In the genomic region with DNA sequence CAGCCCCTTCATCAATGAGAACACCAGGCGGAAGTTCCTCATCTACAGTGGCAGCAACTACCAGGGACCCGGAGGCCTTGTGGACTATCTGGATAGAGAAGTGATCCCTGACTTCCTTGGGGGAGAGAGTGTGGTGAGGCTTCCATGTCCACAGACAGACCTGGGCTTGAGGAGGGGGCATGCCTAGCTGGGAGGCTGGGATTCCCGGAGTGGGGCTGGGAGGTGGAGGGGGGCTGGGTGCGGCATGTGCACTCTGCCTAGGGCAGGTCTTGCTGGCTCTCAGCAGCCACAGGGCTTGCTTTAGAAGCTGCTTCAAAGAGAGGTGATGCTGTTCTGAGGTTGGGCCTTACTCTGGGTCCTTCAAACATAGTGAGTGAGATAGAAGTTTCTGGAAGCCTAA, we compare ENCODE assay signal across 29 cellular contexts. TPM values are rescaled to one million over a fixed set of nuclear protein-coding genes. Genes with fewer than 3 reads are reported as not detected.
"Had no signal": no experiment of that assay in that cellular context is flagged by ENCODE, and none has a peak within 500 bp of the region (broad histone marks: within the 10 kb centered on the region; RNA-seq: fewer than 3 reads in every experiment).

No MANE protein-coding gene starts in this region.

- H3K27ac ChIP-seq: breast epithelium, colonic mucosa, left lung, right atrium auricular region, upper lobe of left lung, vagina had no signal

- H3K27me3 Mint-ChIP-seq: activated CD4-positive, alpha-beta memory T cell treated with anti-CD3 and anti-CD28 coated beads, Interleukin-2, amount 10 ng/mL, durations not matched to agents 7 days and 5 days had no signal

- H3K9me3 Mint-ChIP-seq: activated CD4-positive, alpha-beta memory T cell treated with anti-CD3 and anti-CD28 coated beads, Interleukin-2, amount 10 ng/mL, durations not matched to agents 7 days and 5 days; activated CD4-positive, alpha-beta T cell treated with anti-CD3 and anti-CD28 coated beads, Interleukin-2, amount 10 ng/mL, durations not matched to agents 7 days and 5 days; activated naive CD4-positive, alpha-beta T cell treated with anti-CD3 and anti-CD28 coated beads, Interleukin-2, amount 10 ng/mL, durations not matched to agents 7 days and 5 days; activated T-cell treated with anti-CD3 and anti-CD28 coated beads, Interleukin-2, amount 50 U/mL, for 24 hours; central memory CD8-positive, alpha-beta T cell; immature natural killer cell; natural killer cell treated with Interleukin-12 subunit alpha and Interleukin-12 subunit beta and Interleukin-15 and Interleukin-18, amount 100 ng/mL, for 72 hours; stimulated activated naive CD8-positive, alpha-beta T cell treated with anti-CD3 and anti-CD28 coated beads, Interleukin-15, Interleukin-2, amounts not matched to agents 100 ng/mL and 50 ng/mL, for 24 hours; T-helper 1 cell treated with Interleukin-12 subunit alpha and Interleukin-12 subunit beta and Interleukin-4 antibody, amounts not matched to agents 30 μg/mL and 1 μg/mL, for 36 hours had no signal

- H3K4me1 ChIP-seq: breast epithelium, colonic mucosa, left lung, upper lobe of left lung, vagina had no signal

- H3K9me3 ChIP-seq: breast epithelium, colonic mucosa, heart left ventricle, left lung, mucosa of descending colon, right atrium auricular region, upper lobe of left lung, vagina had no signal

- H3K4me1 Mint-ChIP-seq: activated CD4-positive, alpha-beta memory T cell treated with anti-CD3 and anti-CD28 coated beads, Interleukin-2, amount 10 ng/mL, durations not matched to agents 7 days and 5 days; activated CD4-positive, alpha-beta T cell treated with anti-CD3 and anti-CD28 coated beads, Interleukin-2, amount 10 ng/mL, durations not matched to agents 7 days and 5 days; activated naive CD4-positive, alpha-beta T cell treated with anti-CD3 and anti-CD28 coated beads, Interleukin-2, amount 10 ng/mL, durations not matched to agents 7 days and 5 days; central memory CD8-positive, alpha-beta T cell; immature natural killer cell had no signal

- DNase-seq: activated CD4-positive, alpha-beta memory T cell treated with anti-CD3 and anti-CD28 coated beads, Interleukin-2, amount 10 ng/mL, durations not matched to agents 7 days and 5 days; activated CD4-positive, alpha-beta T cell treated with anti-CD3 and anti-CD28 coated beads, Interleukin-2, amount 10 ng/mL, durations not matched to agents 7 days and 5 days; activated CD4-positive, CD25-positive, alpha-beta regulatory T cell treated with anti-CD3 and anti-CD28 coated beads, Interleukin-2, amount 50 U/mL, for 72 hours; activated CD8-positive, alpha-beta memory T cell treated with anti-CD3 and anti-CD28 coated beads, Interleukin-2, amount 50 U/mL, for 48 hours; activated gamma-delta T cell; activated naive CD4-positive, alpha-beta T cell treated with anti-CD3 and anti-CD28 coated beads, Interleukin-2, amount 10 ng/mL, durations not matched to agents 7 days and 5 days; activated T-cell treated with anti-CD3 and anti-CD28 coated beads, Interleukin-2, amount 50 U/mL, for 24 hours; amniotic stem cell; colonic mucosa; heart left ventricle; immature natural killer cell; mucosa of descending colon; stimulated activated CD4-positive, alpha-beta T cell treated with anti-CD3 and anti-CD28 coated beads, Interleukin-12 subunit alpha, Interleukin-12 subunit beta, amount 100 ng/mL, for 4 hours; stimulated activated CD4-positive, alpha-beta T cell treated with anti-CD3 and anti-CD28 coated beads, Interleukin-4, amount 100 ng/mL, for 1 hour; T-helper 9 cell; upper lobe of left lung had no signal

- H3K4me3 ChIP-seq: breast epithelium, colonic mucosa, heart left ventricle, left lung, mucosa of descending colon, right atrium auricular region, upper lobe of left lung, vagina had no signal

- ATAC-seq: heart left ventricle; left lung; mucosa of descending colon; natural killer cell treated with Interleukin-12 subunit alpha and Interleukin-12 subunit beta and Interleukin-15 and Interleukin-18, amount 100 ng/mL, for 72 hours had no signal

- H3K27me3 ChIP-seq: breast epithelium, colonic mucosa, heart left ventricle, right atrium auricular region, upper lobe of left lung, vagina had no signal

- H3K4me3 Mint-ChIP-seq: activated CD4-positive, alpha-beta memory T cell treated with anti-CD3 and anti-CD28 coated beads, Interleukin-2, amount 10 ng/mL, durations not matched to agents 7 days and 5 days; activated CD4-positive, alpha-beta T cell treated with anti-CD3 and anti-CD28 coated beads, Interleukin-2, amount 10 ng/mL, durations not matched to agents 7 days and 5 days; activated naive CD4-positive, alpha-beta T cell treated with anti-CD3 and anti-CD28 coated beads, Interleukin-2, amount 10 ng/mL, durations not matched to agents 7 days and 5 days; activated T-cell treated with anti-CD3 and anti-CD28 coated beads, Interleukin-2, amount 50 U/mL, for 24 hours; central memory CD8-positive, alpha-beta T cell; immature natural killer cell; natural killer cell treated with Interleukin-12 subunit alpha and Interleukin-12 subunit beta and Interleukin-15 and Interleukin-18, amount 100 ng/mL, for 72 hours; stimulated activated naive CD8-positive, alpha-beta T cell treated with anti-CD3 and anti-CD28 coated beads, Interleukin-15, Interleukin-2, amounts not matched to agents 100 ng/mL and 50 ng/mL, for 24 hours; T-helper 1 cell treated with Interleukin-12 subunit alpha and Interleukin-12 subunit beta and Interleukin-4 antibody, amounts not matched to agents 30 μg/mL and 1 μg/mL, for 36 hours had no signal

- H3K36me3 ChIP-seq: breast epithelium, colonic mucosa, left lung, right atrium auricular region, upper lobe of left lung, vagina had no signal

- H3K27ac Mint-ChIP-seq: activated CD4-positive, alpha-beta memory T cell treated with anti-CD3 and anti-CD28 coated beads, Interleukin-2, amount 10 ng/mL, durations not matched to agents 7 days and 5 days; activated CD4-positive, alpha-beta T cell treated with anti-CD3 and anti-CD28 coated beads, Interleukin-2, amount 10 ng/mL, durations not matched to agents 7 days and 5 days; activated naive CD4-positive, alpha-beta T cell treated with anti-CD3 and anti-CD28 coated beads, Interleukin-2, amount 10 ng/mL, durations not matched to agents 7 days and 5 days; activated T-cell treated with anti-CD3 and anti-CD28 coated beads, Interleukin-2, amount 50 U/mL, for 24 hours; immature natural killer cell; natural killer cell treated with Interleukin-12 subunit alpha and Interleukin-12 subunit beta and Interleukin-15 and Interleukin-18, amount 100 ng/mL, for 72 hours; stimulated activated naive CD8-positive, alpha-beta T cell treated with anti-CD3 and anti-CD28 coated beads, Interleukin-15, Interleukin-2, amounts not matched to agents 100 ng/mL and 50 ng/mL, for 24 hours; T-helper 1 cell treated with Interleukin-12 subunit alpha and Interleukin-12 subunit beta and Interleukin-4 antibody, amounts not matched to agents 30 μg/mL and 1 μg/mL, for 36 hours had no signal

- H3K36me3 Mint-ChIP-seq: activated naive CD4-positive, alpha-beta T cell treated with anti-CD3 and anti-CD28 coated beads, Interleukin-2, amount 10 ng/mL, durations not matched to agents 7 days and 5 days; immature natural killer cell; natural killer cell treated with Interleukin-12 subunit alpha and Interleukin-12 subunit beta and Interleukin-15 and Interleukin-18, amount 100 ng/mL, for 72 hours had no signal

RNA-seq across cellular contexts. Expression of a gene that starts 47.8 kb away (rescaled TPM):
- total RNA-seq: activated CD4-positive, alpha-beta T cell treated with anti-CD3 and anti-CD28 coated beads, Interleukin-2, amount 10 ng/mL, durations not matched to agents 7 days and 5 days; endothelial cell of umbilical vein; kidney epithelial cell; natural killer cell treated with Interleukin-12 subunit alpha and Interleukin-12 subunit beta and Interleukin-15 and Interleukin-18, amount 100 ng/mL, for 72 hours; pulmonary artery endothelial cell had no signal
- polyA plus RNA-seq: endothelial cell of umbilical vein, immature natural killer cell had no signal

RNA-seq across cellular contexts. Expression of a gene that starts 59.8 kb away (rescaled TPM):
- total RNA-seq: activated CD4-positive, alpha-beta memory T cell treated with anti-CD3 and anti-CD28 coated beads, Interleukin-2, amount 10 ng/mL, durations not matched to agents 7 days and 5 days; activated CD4-positive, alpha-beta T cell treated with anti-CD3 and anti-CD28 coated beads, Interleukin-2, amount 10 ng/mL, durations not matched to agents 7 days and 5 days; endothelial cell of umbilical vein; fibroblast of villous mesenchyme; lung microvascular endothelial cell; natural killer cell treated with Interleukin-12 subunit alpha and Interleukin-12 subunit beta and Interleukin-15 and Interleukin-18, amount 100 ng/mL, for 72 hours; pulmonary artery endothelial cell had no signal
- polyA plus RNA-seq: endothelial cell of umbilical vein, immature natural killer cell had no signal
